ENCODE assay signal across 1 cellular context in genomic region chr6:41746068-41746467, GRCh38.
TF ChIP-seq lines count a peak whose summit lies in the region.

No MANE protein-coding gene starts in this region.

TF ChIP-seq in HepG2, 621 proteins besides CTCF, POLR2A, EP300 and RAD21 (continued from another document and continues in another):
- TF ChIP-seq ZMAT3 (CRISPR knock-in tag; conservative IDR thresholded peaks at IDR 0.05) (no peak), SP4 (CRISPR knock-in tag; IDR thresholded peaks at IDR 0.05) (no peak), ZNF713 (CRISPR knock-in tag; IDR thresholded peaks at IDR 0.05) (no peak), MIER2 (CRISPR knock-in tag; IDR thresholded peaks at IDR 0.05) (no peak), ZNF354B (CRISPR knock-in tag; IDR thresholded peaks at IDR 0.05) (no peak), ZSCAN22 (CRISPR knock-in tag; IDR thresholded peaks at IDR 0.05) (no peak), ZNF841 (CRISPR knock-in tag; IDR thresholded peaks at IDR 0.05; ENCODE audit: borderline replicate concordance) (no peak), ZNF788 (CRISPR knock-in tag; IDR thresholded peaks at IDR 0.05; ENCODE audit: borderline replicate concordance) (no peak), RBFOX2 (IDR thresholded peaks at IDR 0.05; ENCODE audit: low read depth, low read length) (peak; percentile 47; the same call in 1 of the 2 replicates), MLLT10 (CRISPR knock-in tag; IDR thresholded peaks at IDR 0.05) (no peak), NCOA1 (CRISPR knock-in tag; IDR thresholded peaks at IDR 0.05) (no peak), ZNF230 (CRISPR knock-in tag; IDR thresholded peaks at IDR 0.05) (no peak), SNAPC4 (CRISPR knock-in tag; IDR thresholded peaks at IDR 0.05) (no peak), ATM (IDR thresholded peaks at IDR 0.05; ENCODE audit: borderline replicate concordance) (no peak), NFE2L1 (CRISPR knock-in tag; IDR thresholded peaks at IDR 0.05; ENCODE audit: borderline replicate concordance) (no peak), PAWR (CRISPR knock-in tag; IDR thresholded peaks at IDR 0.05; ENCODE audit: borderline replicate concordance) (no peak), ARID4A (CRISPR knock-in tag; IDR thresholded peaks at IDR 0.05; ENCODE audit: borderline replicate concordance) (no peak), MED1 (CRISPR knock-in tag; IDR thresholded peaks at IDR 0.05) (no peak), EEA1 (CRISPR knock-in tag; IDR thresholded peaks at IDR 0.05; ENCODE audit: borderline replicate concordance) (0 out of 2 replicates have a peak, but pooled peaks have one; percentile 37), ZNF7 (CRISPR knock-in tag; IDR thresholded peaks at IDR 0.05) (no peak), ZBTB38 (CRISPR knock-in tag; IDR thresholded peaks at IDR 0.05) (peak; percentile 97), TEAD2 (CRISPR knock-in tag; IDR thresholded peaks at IDR 0.05) (no peak), NCOA2 (CRISPR knock-in tag; IDR thresholded peaks at IDR 0.05) (no peak), CC2D1A (CRISPR knock-in tag; IDR thresholded peaks at IDR 0.05) (no peak), ZBTB3 (CRISPR knock-in tag; IDR thresholded peaks at IDR 0.05; ENCODE audit: borderline replicate concordance, low read depth) (no peak), ETV6 (CRISPR knock-in tag; conservative IDR thresholded peaks at IDR 0.05) (no peak), MAFG (CRISPR knock-in tag; IDR thresholded peaks at IDR 0.05) (no peak), ARHGAP35 (CRISPR knock-in tag; IDR thresholded peaks at IDR 0.05; ENCODE audit: borderline replicate concordance) (no peak), ZFP41 (CRISPR knock-in tag; IDR thresholded peaks at IDR 0.05; ENCODE audit: borderline replicate concordance) (no peak), KLF13 (CRISPR knock-in tag; IDR thresholded peaks at IDR 0.05) (no peak), KDM4B (CRISPR knock-in tag; IDR thresholded peaks at IDR 0.05) (no peak), FOXO1 (CRISPR knock-in tag; IDR thresholded peaks at IDR 0.05) (peak; percentile 30; the same call in 1 of the 2 replicates), ZBTB7A (CRISPR knock-in tag; IDR thresholded peaks at IDR 0.05) (no peak), SNAI1 (CRISPR knock-in tag; IDR thresholded peaks at IDR 0.05; ENCODE audit: borderline replicate concordance) (no peak), CBX5 (CRISPR knock-in tag; IDR thresholded peaks at IDR 0.05; ENCODE audit: borderline replicate concordance) (0 out of 2 replicates have a peak, but pooled peaks have one; percentile 15), ELF3 (CRISPR knock-in tag; IDR thresholded peaks at IDR 0.05) (no peak), ZMYM4 (CRISPR knock-in tag; IDR thresholded peaks at IDR 0.05) (0 out of 2 replicates have a peak, but pooled peaks have one; percentile 8), NR2F2 (IDR thresholded peaks at IDR 0.05; ENCODE audit: borderline replicate concordance, low read depth) (no peak), ZNF563 (CRISPR knock-in tag; IDR thresholded peaks at IDR 0.05) (no peak), ZKSCAN5 (CRISPR knock-in tag; IDR thresholded peaks at IDR 0.05) (no peak), NKX3-1 (CRISPR knock-in tag; IDR thresholded peaks at IDR 0.05) (no peak), ZNF891 (CRISPR knock-in tag; IDR thresholded peaks at IDR 0.05) (0 out of 2 replicates have a peak, but pooled peaks have one; percentile 45), PHF20 (CRISPR knock-in tag; IDR thresholded peaks at IDR 0.05) (no peak), SRY (CRISPR knock-in tag; IDR thresholded peaks at IDR 0.05) (no peak), ZNF432 (CRISPR knock-in tag; IDR thresholded peaks at IDR 0.05; ENCODE audit: borderline replicate concordance) (no peak), SYNCRIP (IDR thresholded peaks at IDR 0.05; ENCODE audit: insufficient read depth, low read depth, low read length) (no peak), ATF3 (CRISPR knock-in tag; IDR thresholded peaks at IDR 0.05) (no peak), GATAD1 (CRISPR knock-in tag; IDR thresholded peaks at IDR 0.05) (no peak), ARID3A (IDR thresholded peaks at IDR 0.05; ENCODE audit: low read depth, low read length) (no peak), ZNF24 (IDR thresholded peaks at IDR 0.05) (no peak), ELF1 (CRISPR knock-in tag; IDR thresholded peaks at IDR 0.05) (no peak), ZSCAN25 (CRISPR knock-in tag; IDR thresholded peaks at IDR 0.05) (no peak), KDM6A (CRISPR knock-in tag; IDR thresholded peaks at IDR 0.05; ENCODE audit: low read depth) (no peak), FOXC1 (CRISPR knock-in tag; IDR thresholded peaks at IDR 0.05; ENCODE audit: borderline replicate concordance) (no peak), SMAD3 (CRISPR knock-in tag; IDR thresholded peaks at IDR 0.05) (no peak), RFXAP (CRISPR knock-in tag; IDR thresholded peaks at IDR 0.05; ENCODE audit: borderline replicate concordance) (no peak), CEBPB (IDR thresholded peaks at IDR 0.05; ENCODE audit: borderline replicate concordance, low read depth, low read length) (no peak), AGO2 (optimal IDR thresholded peaks at IDR 0.05; ENCODE audit: low read depth, low read length) (peak; percentile 69)
- TF ChIP-seq, protein P1, sequence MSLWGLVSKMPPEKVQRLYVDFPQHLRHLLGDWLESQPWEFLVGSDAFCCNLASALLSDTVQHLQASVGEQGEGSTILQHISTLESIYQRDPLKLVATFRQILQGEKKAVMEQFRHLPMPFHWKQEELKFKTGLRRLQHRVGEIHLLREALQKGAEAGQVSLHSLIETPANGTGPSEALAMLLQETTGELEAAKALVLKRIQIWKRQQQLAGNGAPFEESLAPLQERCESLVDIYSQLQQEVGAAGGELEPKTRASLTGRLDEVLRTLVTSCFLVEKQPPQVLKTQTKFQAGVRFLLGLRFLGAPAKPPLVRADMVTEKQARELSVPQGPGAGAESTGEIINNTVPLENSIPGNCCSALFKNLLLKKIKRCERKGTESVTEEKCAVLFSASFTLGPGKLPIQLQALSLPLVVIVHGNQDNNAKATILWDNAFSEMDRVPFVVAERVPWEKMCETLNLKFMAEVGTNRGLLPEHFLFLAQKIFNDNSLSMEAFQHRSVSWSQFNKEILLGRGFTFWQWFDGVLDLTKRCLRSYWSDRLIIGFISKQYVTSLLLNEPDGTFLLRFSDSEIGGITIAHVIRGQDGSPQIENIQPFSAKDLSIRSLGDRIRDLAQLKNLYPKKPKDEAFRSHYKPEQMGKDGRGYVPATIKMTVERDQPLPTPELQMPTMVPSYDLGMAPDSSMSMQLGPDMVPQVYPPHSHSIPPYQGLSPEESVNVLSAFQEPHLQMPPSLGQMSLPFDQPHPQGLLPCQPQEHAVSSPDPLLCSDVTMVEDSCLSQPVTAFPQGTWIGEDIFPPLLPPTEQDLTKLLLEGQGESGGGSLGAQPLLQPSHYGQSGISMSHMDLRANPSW (CRISPR knock-in tag; IDR thresholded peaks at IDR 0.05; ENCODE audit: borderline replicate concordance), result no peak
- TF ChIP-seq, protein P2, sequence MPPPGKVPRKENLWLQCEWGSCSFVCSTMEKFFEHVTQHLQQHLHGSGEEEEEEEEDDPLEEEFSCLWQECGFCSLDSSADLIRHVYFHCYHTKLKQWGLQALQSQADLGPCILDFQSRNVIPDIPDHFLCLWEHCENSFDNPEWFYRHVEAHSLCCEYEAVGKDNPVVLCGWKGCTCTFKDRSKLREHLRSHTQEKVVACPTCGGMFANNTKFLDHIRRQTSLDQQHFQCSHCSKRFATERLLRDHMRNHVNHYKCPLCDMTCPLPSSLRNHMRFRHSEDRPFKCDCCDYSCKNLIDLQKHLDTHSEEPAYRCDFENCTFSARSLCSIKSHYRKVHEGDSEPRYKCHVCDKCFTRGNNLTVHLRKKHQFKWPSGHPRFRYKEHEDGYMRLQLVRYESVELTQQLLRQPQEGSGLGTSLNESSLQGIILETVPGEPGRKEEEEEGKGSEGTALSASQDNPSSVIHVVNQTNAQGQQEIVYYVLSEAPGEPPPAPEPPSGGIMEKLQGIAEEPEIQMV (CRISPR knock-in tag; IDR thresholded peaks at IDR 0.05; ENCODE audit: low read depth), result no peak
- TF ChIP-seq, protein P3, sequence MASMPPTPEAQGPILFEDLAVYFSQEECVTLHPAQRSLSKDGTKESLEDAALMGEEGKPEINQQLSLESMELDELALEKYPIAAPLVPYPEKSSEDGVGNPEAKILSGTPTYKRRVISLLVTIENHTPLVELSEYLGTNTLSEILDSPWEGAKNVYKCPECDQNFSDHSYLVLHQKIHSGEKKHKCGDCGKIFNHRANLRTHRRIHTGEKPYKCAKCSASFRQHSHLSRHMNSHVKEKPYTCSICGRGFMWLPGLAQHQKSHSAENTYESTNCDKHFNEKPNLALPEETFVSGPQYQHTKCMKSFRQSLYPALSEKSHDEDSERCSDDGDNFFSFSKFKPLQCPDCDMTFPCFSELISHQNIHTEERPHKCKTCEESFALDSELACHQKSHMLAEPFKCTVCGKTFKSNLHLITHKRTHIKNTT (CRISPR knock-in tag; IDR thresholded peaks at IDR 0.05), result no peak
